In the genomic region with DNA sequence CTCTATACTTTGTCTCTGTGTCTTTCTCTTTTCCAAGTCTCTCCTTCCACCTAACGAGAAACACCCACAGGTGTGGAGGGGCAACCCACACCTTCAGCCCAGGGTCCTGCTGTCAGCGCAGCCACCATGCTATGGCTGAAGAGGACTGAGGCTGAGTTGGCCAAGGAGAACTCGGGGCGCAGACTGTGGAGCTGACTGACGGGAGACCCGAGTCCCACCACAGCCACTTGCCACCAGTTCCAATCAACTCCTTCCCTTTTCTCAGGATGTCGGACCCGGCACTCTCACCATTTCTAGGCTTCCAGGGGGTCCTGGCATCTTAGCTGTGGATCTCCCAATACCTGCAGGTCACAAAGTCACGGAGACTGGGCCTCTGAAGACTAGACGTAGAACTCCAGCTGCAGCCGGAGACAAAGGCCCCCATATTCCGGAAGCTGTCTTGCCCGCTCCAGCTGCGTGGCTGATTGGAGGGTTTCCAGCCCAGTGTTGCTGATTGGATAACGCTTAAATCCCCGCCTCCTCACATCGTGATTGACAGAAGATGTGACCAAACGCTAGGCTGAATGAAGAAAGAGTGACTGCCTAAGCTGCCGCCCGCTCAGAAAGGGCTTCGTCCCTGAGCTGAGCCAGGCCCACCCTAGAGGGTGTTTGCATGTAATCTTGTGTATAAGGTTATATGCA, we compare ENCODE assay signal across 8 cellular contexts.
DNase-seq lines count a peak whose midpoint lies in the region; ATAC-seq and TF ChIP-seq lines count a peak whose summit lies in the region.

No MANE protein-coding gene starts in this region.

- intact Hi-C loops in PC-9 (cut with micrococcal nuclease; ENCODE audit: unreplicated experiment) (no loop called here), cardiac septum (cut with DNase I) (no loop called here), sigmoid colon (cut with DNase I) (no loop called here)

- no peaks in the 10 kb centered on the region for H3K79me2 ChIP-seq in PC-9 (ENCODE audit: low read depth)

- TF ChIP-seq CTCF in PC-9 (conservative IDR thresholded peaks at IDR 0.05) (no peak), sigmoid colon (IDR thresholded peaks at IDR 0.05) (no peak)

- H3K36me3 Mint-ChIP-seq in activated naive CD4-positive, alpha-beta T cell treated with anti-CD3 and anti-CD28 coated beads, Interleukin-2, amount 10 ng/mL, durations not matched to agents 7 days and 5 days = peaks cover 34% of the 10 kb centered on the region

- H2AFZ ChIP-seq in PC-9 = peak overlapping the region; percentile 66

- ATAC-seq in GM19463 (IDR thresholded peaks at IDR 0.05; ENCODE audit: unreplicated experiment) (no peak), GM21360 (IDR thresholded peaks at IDR 0.05; ENCODE audit: unreplicated experiment) (no peak), GM19035 (IDR thresholded peaks at IDR 0.05; ENCODE audit: unreplicated experiment) (no peak)

- H3K4me3 ChIP-seq in PC-9 = peak overlapping the region; percentile 55
- H3K4me3 ChIP-seq in sigmoid colon = peak overlapping the region; percentile 13 to 61 (median 43)

- peak; percentile 16 to 50 for TF ChIP-seq POLR2A in sigmoid colon (IDR thresholded peaks at IDR 0.05)

- no peaks in the 10 kb centered on the region for H3K27me3 Mint-ChIP-seq in activated naive CD4-positive, alpha-beta T cell treated with anti-CD3 and anti-CD28 coated beads, Interleukin-2, amount 10 ng/mL, durations not matched to agents 7 days and 5 days

- peak overlapping the region; percentile 95 for H3K4me3 Mint-ChIP-seq in activated naive CD4-positive, alpha-beta T cell treated with anti-CD3 and anti-CD28 coated beads, Interleukin-2, amount 10 ng/mL, durations not matched to agents 7 days and 5 days

- peaks cover 10% of the 10 kb centered on the region for H3K9me3 ChIP-seq in PC-9 (ENCODE audit: insufficient read depth, low read depth)
- H3K9me3 ChIP-seq in sigmoid colon = peaks cover 0 to 7% (median 2%) of the 10 kb centered on the region in 4 donors

- H3K36me3 ChIP-seq in PC-9 (ENCODE audit: low read depth) (no peaks in the 10 kb centered on the region), sigmoid colon (no peaks in the 10 kb centered on the region)

- H3K27ac Mint-ChIP-seq in activated naive CD4-positive, alpha-beta T cell treated with anti-CD3 and anti-CD28 coated beads, Interleukin-2, amount 10 ng/mL, durations not matched to agents 7 days and 5 days = peak overlapping the region; percentile 97

- no peaks in the 10 kb centered on the region for H3F3A ChIP-seq in PC-9 (ENCODE audit: insufficient read depth, low read depth)

- TSS peak; percentile 64 for BruUV-seq in PC-9 (replicated peaks; lab: Mats Ljungman, UMichigan)

- peaks cover 26% of the 10 kb centered on the region for H3K4me1 Mint-ChIP-seq in activated naive CD4-positive, alpha-beta T cell treated with anti-CD3 and anti-CD28 coated beads, Interleukin-2, amount 10 ng/mL, durations not matched to agents 7 days and 5 days

- H3K4me2 ChIP-seq in PC-9 = peak overlapping the region; percentile 68

- TF ChIP-seq EP300 in sigmoid colon (IDR thresholded peaks at IDR 0.05) = no peak

- DNase-seq in GM19238 (ENCODE audit: insufficient read length, low spot score) (peak; percentile 32), PC-9 (peak; percentile 66 to 91), cardiac septum (ENCODE audit: low spot score) (peak; percentile 94), sigmoid colon (peak; percentile 94)
- peak; percentile 90 for DNase-seq in activated naive CD4-positive, alpha-beta T cell treated with anti-CD3 and anti-CD28 coated beads, Interleukin-2, amount 10 ng/mL, durations not matched to agents 7 days and 5 days

- H4K20me1 ChIP-seq in PC-9 (ENCODE audit: insufficient read depth) = no peaks in the 10 kb centered on the region

- H3K27me3 ChIP-seq in PC-9 (ENCODE audit: insufficient read depth, low read depth) (no peaks in the 10 kb centered on the region), sigmoid colon (no peaks in the 10 kb centered on the region)

- no peaks in the 10 kb centered on the region for H3K9me2 ChIP-seq in PC-9 (ENCODE audit: insufficient read depth)

- 47 to 66% methylated on average over 21 of the region's 21 CpGs for WGBS in sigmoid colon, 2 donors

- POLR2A ChIA-PET in PC-9 (lab: Charles Lee; ENCODE audit: unreplicated experiment) = interaction anchor here (0.6 kb wide), 1 partner anchor 198 kb away, joined by 3 read pairs; a partner anchor contains a TSS

- CTCF ChIA-PET in PC-9 (lab: Charles Lee) = no interaction called here
- CTCF ChIA-PET in activated naive CD4-positive, alpha-beta T cell treated with anti-CD3 and anti-CD28 coated beads, Interleukin-2, amount 10 ng/mL, durations not matched to agents 7 days and 5 days (lab: Charles Lee) = no interaction called here

- H3K9me3 Mint-ChIP-seq in activated naive CD4-positive, alpha-beta T cell treated with anti-CD3 and anti-CD28 coated beads, Interleukin-2, amount 10 ng/mL, durations not matched to agents 7 days and 5 days = peaks cover 37% of the 10 kb centered on the region

- no peak overlapping the region for H3K27ac ChIP-seq in PC-9
- H3K27ac ChIP-seq in sigmoid colon = peak overlapping the region in 3 of 4 donors; percentile 10 to 76 (median 67)

- no peaks in the 10 kb centered on the region for H3K4me1 ChIP-seq in PC-9 (replicated peaks; ENCODE audit: insufficient read depth)
- peaks cover 0 to 8% (median 0%) of the 10 kb centered on the region in 4 donors for H3K4me1 ChIP-seq in sigmoid colon

Comparison
In these comparisons a context has a peak if more than half of its experiments do, and no peak if none do; other contexts are left out.
1. DNase-seq: peak in every context shown above with its lines; median percentile 94 in cardiac septum; 94 in sigmoid colon; 90 in activated naive CD4-positive, alpha-beta T cell treated with anti-CD3 and anti-CD28 coated beads, Interleukin-2, amount 10 ng/mL, durations not matched to agents 7 days and 5 days; 78 in PC-9; 32 in GM19238.